In the genomic region with DNA sequence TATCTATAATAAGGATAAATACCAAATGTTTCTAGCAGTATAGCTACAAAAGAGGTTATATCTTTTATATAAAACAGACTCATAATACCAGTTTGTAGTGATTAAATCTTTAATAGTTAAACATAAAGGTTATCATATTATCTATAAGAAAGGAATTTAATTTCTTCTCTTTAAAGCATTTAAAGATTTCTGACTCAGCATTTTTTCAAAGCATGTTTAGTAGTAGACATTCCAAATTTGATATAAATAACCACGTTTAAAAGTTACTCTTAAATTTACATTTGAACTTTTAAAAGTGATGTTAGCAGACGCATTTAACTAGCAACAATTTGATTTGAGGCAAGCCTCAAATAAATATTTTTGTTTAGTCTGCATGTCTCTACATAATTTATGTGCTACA, we compare ENCODE assay signal across 18 cellular contexts.
DNase-seq lines count a peak whose midpoint lies in the region; ATAC-seq, FAIRE-seq and TF ChIP-seq lines count a peak whose summit lies in the region.
"Had no signal": no experiment of that assay in that cellular context is flagged by ENCODE, and none has a peak within 500 bp of the region (broad histone marks: within the 10 kb centered on the region; RNA-seq: fewer than 3 reads in every experiment).

No MANE protein-coding gene starts in this region.

- TF ChIP-seq POLR2A in K562 (conservative IDR thresholded peaks at IDR 0.05) = no peak

- H3K36me3 ChIP-seq in K562 (ENCODE audit: control insufficient read depth, insufficient read depth, low read length) = no peaks in the 10 kb centered on the region

- CTCF ChIA-PET in K562 (lab: Yijun Ruan, JAX; ENCODE audit: low intra/inter-chr PET ratio) = no interaction called here

- DNase-seq in K562 (ENCODE audit: extremely low read depth in 1 of 4, low spot score in 3 of 4) (no peak), GM20000 (ENCODE audit: low spot score) (no peak), coronary artery (ENCODE audit: low spot score) (no peak)
- DNase-seq in activated naive CD4-positive, alpha-beta T cell treated with anti-CD3 and anti-CD28 coated beads, Interleukin-2, amount 50 U/mL, for 72 hours (ENCODE audit: low spot score in 2 of 2) = no peak
- DNase-seq: AML-193; Caco-2; CD4-positive, alpha-beta T cell; GDM1; HCEC 1CT; HFFc6; KG1 had no signal

- no peaks in the 10 kb centered on the region for H3K27me3 ChIP-seq in K562 (ENCODE audit: control insufficient read depth in 2 of 2, insufficient read depth in 2 of 2, low read length in 2 of 2)

- TF ChIP-seq EP300 in K562 (IDR thresholded peaks at IDR 0.05; ENCODE audit: low read length) = no peak

- TF ChIP-seq RAD21 in K562 (CRISPR knock-in tag; conservative IDR thresholded peaks at IDR 0.05 in 1 of 2, IDR thresholded peaks at IDR 0.05 in 1 of 2) = no peak

- POLR2A ChIA-PET in K562 (lab: Yijun Ruan, JAX) = no interaction called here

- H3K27ac Mint-ChIP-seq in activated naive CD4-positive, alpha-beta T cell treated with anti-CD3 and anti-CD28 coated beads, Interleukin-2, amount 50 U/mL, for 72 hours = no peak overlapping the region
- H3K27ac Mint-ChIP-seq: CD4-positive, alpha-beta T cell; HFFc6; IgD-negative memory B cell had no signal

- no peak overlapping the region for H2AFZ ChIP-seq in K562 (ENCODE audit: low read depth, low read length)

- FAIRE-seq in A204.1 (lab: Jason Lieb, UNC) (peak; percentile 65), G401.6 (lab: Jason Lieb, UNC) (peak; percentile 15), K562 (lab: Jason Lieb, UNC) (no peak), islet of Langerhans (lab: Jason Lieb, UNC) (peak; percentile 72)
- FAIRE-seq: D721Med had no signal

- no peaks in the 10 kb centered on the region for H3K9me1 ChIP-seq in K562 (ENCODE audit: control insufficient read depth, insufficient read depth, low read length)

- peaks cover 7 to 9% of the 10 kb centered on the region in 2 donors for H3K9me3 Mint-ChIP-seq in activated naive CD4-positive, alpha-beta T cell treated with anti-CD3 and anti-CD28 coated beads, Interleukin-2, amount 50 U/mL, for 72 hours

- no peaks in the 10 kb centered on the region for H3K4me1 ChIP-seq in K562 (replicated peaks in 1 of 2; ENCODE audit: control insufficient read depth in 2 of 2, insufficient read depth in 2 of 2, low read length in 2 of 2)
- H3K4me1 ChIP-seq: Caco-2 had no signal

- ATAC-seq in K562 = no peak
- no peak for ATAC-seq in activated naive CD4-positive, alpha-beta T cell treated with anti-CD3 and anti-CD28 coated beads, Interleukin-2, amount 50 U/mL, for 72 hours

- no peak overlapping the region for H3K4me2 ChIP-seq in K562 (ENCODE audit: insufficient read depth, low read length)

- intact Hi-C loops in K562 (cut with micrococcal nuclease) = no loop called here

- peaks cover 0 to 4% of the 10 kb centered on the region in 2 donors for H3K36me3 Mint-ChIP-seq in activated naive CD4-positive, alpha-beta T cell treated with anti-CD3 and anti-CD28 coated beads, Interleukin-2, amount 50 U/mL, for 72 hours
- H3K36me3 Mint-ChIP-seq: IgD-negative memory B cell had no signal

- in situ Hi-C loops in K562 (cut with MboI) = no loop called here

- no peak overlapping the region for H3K27ac ChIP-seq in K562 (ENCODE audit: extremely low read depth, low read depth, low read length)
- no peak overlapping the region for H3K27ac ChIP-seq in coronary artery
- H3K27ac ChIP-seq: C4-2B, HL-60 had no signal

- no peak overlapping the region for H3K9ac ChIP-seq in K562 (ENCODE audit: insufficient read depth in 1 of 2, low read depth in 2 of 2, low read length in 2 of 2)

- H3K9me3 ChIP-seq in K562 (replicated peaks; ENCODE audit: control insufficient read depth, insufficient read depth, low read depth, low read length) = no peaks in the 10 kb centered on the region
- H3K9me3 ChIP-seq: Caco-2 had no signal

- 6% methylated on average over 2 of the region's 2 CpGs for WGBS in K562 (ENCODE audit: insufficient coverage, low coverage, missing lambda C conversion rate)

- H3K79me2 ChIP-seq in K562 (ENCODE audit: control insufficient read depth, insufficient read depth, low read length) = no peaks in the 10 kb centered on the region

- no peak overlapping the region for H3K4me3 ChIP-seq in K562
- no peak overlapping the region for H3K4me3 ChIP-seq in coronary artery

- TF ChIP-seq CTCF in K562 (IDR thresholded peaks at IDR 0.05 in 2 of 3, conservative IDR thresholded peaks at IDR 0.05 in 1 of 3; ENCODE audit: insufficient read depth in 2 of 3, low read depth in 1 of 3, low read length in 3 of 3) (no peak), GM20000 (IDR thresholded peaks at IDR 0.05; ENCODE audit: extremely low read depth, missing control alignments) (no peak), coronary artery (IDR thresholded peaks at IDR 0.05) (no peak)

- BruUV-seq in K562 (replicated peaks; lab: Mats Ljungman, UMichigan) = no TSS peak

- no peaks in the 10 kb centered on the region for H4K20me1 ChIP-seq in K562 (replicated peaks; ENCODE audit: control insufficient read depth, insufficient read depth, low read length)

TF ChIP-seq in K562, 482 proteins besides CTCF, POLR2A, EP300 and RAD21:
- no peak for TF ChIP-seq RB1 (IDR thresholded peaks at IDR 0.05; ENCODE audit: low read depth)
- TF ChIP-seq MAFF (IDR thresholded peaks at IDR 0.05; ENCODE audit: low read length) = peak; percentile 61; the same call in 1 of the 2 replicates
- peak; percentile 78 for TF ChIP-seq MAFK (IDR thresholded peaks at IDR 0.05; ENCODE audit: low read length)
- TF ChIP-seq ZNF316 (IDR thresholded peaks at IDR 0.05) = peak; percentile 87
- no peak for TF ChIP-seq HNRNPH1 (optimal IDR thresholded peaks at IDR 0.05; ENCODE audit: low read depth, low read length)
- peak; percentile 67; the same call in 1 of the 2 replicates for TF ChIP-seq MAFG (tag; conservative IDR thresholded peaks at IDR 0.05)
- TF ChIP-seq, protein P1, sequence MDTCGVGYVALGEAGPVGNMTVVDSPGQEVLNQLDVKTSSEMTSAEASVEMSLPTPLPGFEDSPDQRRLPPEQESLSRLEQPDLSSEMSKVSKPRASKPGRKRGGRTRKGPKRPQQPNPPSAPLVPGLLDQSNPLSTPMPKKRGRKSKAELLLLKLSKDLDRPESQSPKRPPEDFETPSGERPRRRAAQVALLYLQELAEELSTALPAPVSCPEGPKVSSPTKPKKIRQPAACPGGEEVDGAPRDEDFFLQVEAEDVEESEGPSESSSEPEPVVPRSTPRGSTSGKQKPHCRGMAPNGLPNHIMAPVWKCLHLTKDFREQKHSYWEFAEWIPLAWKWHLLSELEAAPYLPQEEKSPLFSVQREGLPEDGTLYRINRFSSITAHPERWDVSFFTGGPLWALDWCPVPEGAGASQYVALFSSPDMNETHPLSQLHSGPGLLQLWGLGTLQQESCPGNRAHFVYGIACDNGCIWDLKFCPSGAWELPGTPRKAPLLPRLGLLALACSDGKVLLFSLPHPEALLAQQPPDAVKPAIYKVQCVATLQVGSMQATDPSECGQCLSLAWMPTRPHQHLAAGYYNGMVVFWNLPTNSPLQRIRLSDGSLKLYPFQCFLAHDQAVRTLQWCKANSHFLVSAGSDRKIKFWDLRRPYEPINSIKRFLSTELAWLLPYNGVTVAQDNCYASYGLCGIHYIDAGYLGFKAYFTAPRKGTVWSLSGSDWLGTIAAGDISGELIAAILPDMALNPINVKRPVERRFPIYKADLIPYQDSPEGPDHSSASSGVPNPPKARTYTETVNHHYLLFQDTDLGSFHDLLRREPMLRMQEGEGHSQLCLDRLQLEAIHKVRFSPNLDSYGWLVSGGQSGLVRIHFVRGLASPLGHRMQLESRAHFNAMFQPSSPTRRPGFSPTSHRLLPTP (IDR thresholded peaks at IDR 0.05; ENCODE audit: borderline replicate concordance, extremely low read depth, insufficient read length) = no peak
- peak; percentile 66; the same call in 1 of the 2 replicates for TF ChIP-seq C11orf30 (IDR thresholded peaks at IDR 0.05; ENCODE audit: low read depth)
